In genomic region chr15:90161946-90162345, GRCh38 we compare ENCODE assay signal across 9 cellular contexts. TPM values are rescaled to one million over a fixed set of nuclear protein-coding genes. Genes with fewer than 3 reads are reported as not detected.
DNase-seq lines count a peak whose midpoint lies in the region; ATAC-seq, FAIRE-seq and TF ChIP-seq lines count a peak whose summit lies in the region.
"Had no signal": no experiment of that assay in that cellular context is flagged by ENCODE, and none has a peak within 500 bp of the region (broad histone marks: within the 10 kb centered on the region; RNA-seq: fewer than 3 reads in every experiment).

No MANE protein-coding gene starts in this region.

- TF ChIP-seq CTCF in OCI-LY7 (conservative IDR thresholded peaks at IDR 0.05; ENCODE audit: low read length) (no peak), pancreas (IDR thresholded peaks at IDR 0.05) (no peak)

- H4K20me1 ChIP-seq in OCI-LY7 (ENCODE audit: insufficient read depth, low read length) = no peaks in the 10 kb centered on the region

- ATAC-seq in GM18907 (IDR thresholded peaks at IDR 0.05; ENCODE audit: unreplicated experiment) (peak; percentile 84), HG02852 (IDR thresholded peaks at IDR 0.05; ENCODE audit: unreplicated experiment) (peak; percentile 80), pancreas (no peak), HG03571 (IDR thresholded peaks at IDR 0.05; ENCODE audit: unreplicated experiment) (no peak)

- intact Hi-C loops in OCI-LY7 (cut with micrococcal nuclease; ENCODE audit: unreplicated experiment) (loop anchor here (1.0 kb wide), 1 partner anchor 57 kb away; no protein-coding TSS in a partner anchor), pancreas (cut with DNase I) (loop anchor here in 1 of 3 donors (5.0 kb wide), 1 partner anchor 65 kb away; no protein-coding TSS in a partner anchor)

- H2AFZ ChIP-seq in OCI-LY7 (ENCODE audit: low read length) = no peak overlapping the region

- no TSS peak for BruUV-seq in OCI-LY7 (replicated peaks; lab: Mats Ljungman, UMichigan)

- H3K27ac ChIP-seq in OCI-LY7 (ENCODE audit: low read depth, low read length, poor library complexity, severe bottlenecking) (no peak overlapping the region), pancreas (peak overlapping the region in 3 of 4 donors; percentile 55 to 88 (median 84))

- H3K9me3 ChIP-seq in OCI-LY7 (ENCODE audit: low read length) (no peaks in the 10 kb centered on the region), pancreas (no peaks in the 10 kb centered on the region)

- no peaks in the 10 kb centered on the region for H3K27me3 ChIP-seq in pancreas

- FAIRE-seq in pancreas (lab: Jason Lieb, UNC) = no peak

- CTCF ChIA-PET in OCI-LY7 (lab: Charles Lee; ENCODE audit: unreplicated experiment) = no interaction called here

- POLR2A ChIA-PET in OCI-LY7 (lab: Charles Lee) = interaction anchor here (0.6 to 1.2 kb wide), 2 partner anchors 43 to 106 kb away, joined by 3 to 4 read pairs; no protein-coding TSS in a partner anchor

- H3K36me3 ChIP-seq in OCI-LY7 (ENCODE audit: insufficient read depth, low read length) = no peaks in the 10 kb centered on the region
- no peaks in the 10 kb centered on the region for H3K36me3 ChIP-seq in pancreas

- H3K4me1 ChIP-seq in OCI-LY7 (ENCODE audit: insufficient read depth, low read length, poor library complexity, severe bottlenecking) (no peaks in the 10 kb centered on the region), pancreas (peaks cover 32 to 41% (median 33%) of the 10 kb centered on the region in 3 donors)

- H3K4me2 ChIP-seq in OCI-LY7 (ENCODE audit: low read length) = no peak overlapping the region

- DNase-seq in OCI-LY7 (ENCODE audit: low spot score) (peak; percentile 21), pancreas (peak in 1 of 6 donors; percentile 1), erythroblast (lab: John Stamatoyannopoulos, UW) (no peak), foreskin melanocyte (no peak), Kasumi-1 (lab: John Stamatoyannopoulos, UW) (no peak)
- DNase-seq: T-helper 9 cell had no signal

- TF ChIP-seq POLR2A in erythroblast (IDR thresholded peaks at IDR 0.05; ENCODE audit: low read length) = no peak

- no peak overlapping the region for H3K4me3 ChIP-seq in OCI-LY7 (ENCODE audit: low read depth, low read length, poor library complexity, severe bottlenecking)
- H3K4me3 ChIP-seq in pancreas = no peak overlapping the region

- H3K79me2 ChIP-seq in OCI-LY7 (ENCODE audit: insufficient read depth, low read depth, low read length) = no peaks in the 10 kb centered on the region

- WGBS in pancreas, 2 donors = 61 to 66% methylated on average over 4 of the region's 4 CpGs

- no peaks in the 10 kb centered on the region for H3K9me2 ChIP-seq in OCI-LY7 (ENCODE audit: insufficient read depth, low read length)

RNA-seq across cellular contexts. Expression of gene SEMA4B, which starts 39.2 kb away (rescaled TPM):
- 21.9 and 44.1 TPM in 2 replicates for total RNA-seq in OCI-LY7 (2014; rRNA removed; shearing (Covaris generic))
- total RNA-seq in OCI-LY7 (2022) (34.9 and 38.2 TPM in 2 replicates), pancreas (10 to 100 TPM; 33.1 to 63.9 (median 38.4) TPM)
- 10 to 100 TPM; 32.5 to 39.3 TPM for polyA plus RNA-seq in pancreas

RNA-seq across cellular contexts. Expression of gene IDH2, which starts 59.7 kb away (rescaled TPM):
- total RNA-seq in OCI-LY7 (2014; rRNA removed; shearing (Covaris generic)) = 204 and 220 TPM in 2 replicates
- 216 and 224 TPM in 2 replicates for total RNA-seq in OCI-LY7 (2022)
- total RNA-seq in pancreas = 100 to 1,000 TPM; 107 to 128 (median 114) TPM
- 10 to 100 TPM; 53.6 to 55.7 TPM for polyA plus RNA-seq in pancreas

Comparison
In these comparisons a context has a peak if more than half of its experiments do, and no peak if none do; other contexts are left out.
1. ATAC-seq: peak in GM18907 (single experiment) and HG02852 (single experiment); none in pancreas (0 of 4) and HG03571 (single experiment).